24 cellular contexts compared by ENCODE assay signal in genomic region chr10:85459906-85460305, GRCh38.
"Had no signal": no experiment of that assay in that cellular context is flagged by ENCODE, and none has a peak within 500 bp of the region (broad histone marks: within the 10 kb centered on the region; RNA-seq: fewer than 3 reads in every experiment).

No MANE protein-coding gene starts in this region.

- H3K36me3 ChIP-seq: left ventricle myocardium inferior, ovary, prostate gland, stomach, thyroid gland, transverse colon, upper lobe of left lung, vagina had no signal

- H3K4me1 ChIP-seq: left ventricle myocardium inferior, prostate gland, stomach, testis, transverse colon, upper lobe of left lung, vagina had no signal

- H3K27me3 ChIP-seq: ovary, stomach, testis, thyroid gland, transverse colon, upper lobe of left lung, vagina had no signal

- ATAC-seq: natural killer cell; right cardiac atrium; sciatic nerve; stimulated activated naive B cell treated with anti-CD40 and anti-IgM and Interleukin-4, amounts not matched to agents 10 μg/mL and 1 μg/mL and 100 μg/mL, for 72 hours; stimulated activated naive CD8-positive, alpha-beta T cell treated with anti-CD3 and anti-CD28 coated beads, Interleukin-15, Interleukin-2, amounts not matched to agents 100 U/mL and 50 U/mL, for 24 hours had no signal

- H3K4me3 ChIP-seq: left ventricle myocardium inferior, lung, ovary, prostate gland, skin epidermis, stomach, thyroid gland, transverse colon, upper lobe of left lung, vagina had no signal

- H3K9me3 ChIP-seq: left ventricle myocardium inferior, ovary, prostate gland, stomach, testis, thyroid gland, transverse colon, upper lobe of left lung, vagina had no signal

- DNase-seq: islet precursor cell; left ventricle myocardium inferior; mesendoderm; naive B cell; natural killer cell; ovary; retina; right cardiac atrium; stimulated activated CD4-positive, alpha-beta T cell treated with anti-CD3 and anti-CD28 coated beads, Interleukin-12 subunit alpha, Interleukin-12 subunit beta, amount 100 ng/mL, for 4 hours; stimulated activated CD4-positive, alpha-beta T cell treated with anti-CD3 and anti-CD28 coated beads, Interleukin-15, amount 100 ng/mL, for 24 hours; stimulated activated CD4-positive, alpha-beta T cell treated with anti-CD3 and anti-CD28 coated beads, Interleukin-2, amount 100 ng/mL, for 24 hours; stimulated activated CD4-positive, alpha-beta T cell treated with anti-CD3 and anti-CD28 coated beads, Interleukin-4, amount 100 ng/mL, for 1 hour; stimulated activated naive B cell treated with anti-CD40 and anti-IgM and Interleukin-4, amounts not matched to agents 10 μg/mL and 1 μg/mL and 100 μg/mL, for 72 hours; stimulated activated naive CD8-positive, alpha-beta T cell treated with anti-CD3 and anti-CD28 coated beads, Interleukin-15, Interleukin-2, amounts not matched to agents 100 U/mL and 50 U/mL, for 24 hours; stomach; thyroid gland; transverse colon; upper lobe of left lung had no signal

- H3K27ac ChIP-seq: left ventricle myocardium inferior, ovary, prostate gland, skin epidermis, stomach, testis, thyroid gland, transverse colon, upper lobe of left lung, vagina had no signal
